Comparison of ENCODE assay signal across 1 cellular context in genomic region chr1:22451702-22452400, GRCh38.
TF ChIP-seq lines count a peak whose summit lies in the region.

TSS of gene ZBTB40 (plus strand) at chr1:22451851. CDS start at chr1:22489949, 38,098 bp downstream.

TF ChIP-seq in K562, 482 proteins besides CTCF, POLR2A, EP300 and RAD21 (continued from another document and continues in another):
- no peak; the same call in 1 of the 2 replicates for TF ChIP-seq ZNF263 (CRISPR knock-in tag; IDR thresholded peaks at IDR 0.05; ENCODE audit: borderline replicate concordance)
- peak; percentile 88 for TF ChIP-seq POLR2G (IDR thresholded peaks at IDR 0.05; ENCODE audit: low read depth, low read length)
- peak; percentile 34 for TF ChIP-seq MXD1 (CRISPR knock-in tag; IDR thresholded peaks at IDR 0.05; ENCODE audit: borderline replicate concordance, poor library complexity, severe bottlenecking)
- peak; percentile 78 for TF ChIP-seq MEF2A (IDR thresholded peaks at IDR 0.05; ENCODE audit: control insufficient read depth, low read depth, low read length)
- TF ChIP-seq, protein P1, sequence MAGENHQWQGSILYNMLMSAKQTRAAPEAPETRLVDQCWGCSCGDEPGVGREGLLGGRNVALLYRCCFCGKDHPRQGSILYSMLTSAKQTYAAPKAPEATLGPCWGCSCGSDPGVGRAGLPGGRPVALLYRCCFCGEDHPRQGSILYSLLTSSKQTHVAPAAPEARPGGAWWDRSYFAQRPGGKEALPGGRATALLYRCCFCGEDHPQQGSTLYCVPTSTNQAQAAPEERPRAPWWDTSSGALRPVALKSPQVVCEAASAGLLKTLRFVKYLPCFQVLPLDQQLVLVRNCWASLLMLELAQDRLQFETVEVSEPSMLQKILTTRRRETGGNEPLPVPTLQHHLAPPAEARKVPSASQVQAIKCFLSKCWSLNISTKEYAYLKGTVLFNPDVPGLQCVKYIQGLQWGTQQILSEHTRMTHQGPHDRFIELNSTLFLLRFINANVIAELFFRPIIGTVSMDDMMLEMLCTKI (IDR thresholded peaks at IDR 0.05; ENCODE audit: partially characterized antibody): no peak
- no peak for TF ChIP-seq MYBL2 (IDR thresholded peaks at IDR 0.05; ENCODE audit: low read depth)
- no peak for TF ChIP-seq MYBL2 (CRISPR knock-in tag; IDR thresholded peaks at IDR 0.05; ENCODE audit: borderline replicate concordance)
- TF ChIP-seq SOX6 (IDR thresholded peaks at IDR 0.05): peak; percentile 81
- TF ChIP-seq MAFF (IDR thresholded peaks at IDR 0.05; ENCODE audit: low read length): no peak
- no peak; the same call in 1 of the 2 replicates for TF ChIP-seq SNIP1 (IDR thresholded peaks at IDR 0.05; ENCODE audit: low read depth)
- no peak for TF ChIP-seq MIER1 (IDR thresholded peaks at IDR 0.05; ENCODE audit: low read depth)
- TF ChIP-seq SP2 (IDR thresholded peaks at IDR 0.05; ENCODE audit: extremely low read depth, low read depth, low read length, poor library complexity, severe bottlenecking): no peak
- peak; percentile 97 for TF ChIP-seq NFRKB (IDR thresholded peaks at IDR 0.05; ENCODE audit: low read depth)
- TF ChIP-seq CXXC5 (CRISPR knock-in tag; IDR thresholded peaks at IDR 0.05): peak; percentile 99
- TF ChIP-seq RBM34 (IDR thresholded peaks at IDR 0.05; ENCODE audit: borderline replicate concordance, insufficient read depth, low read length): no peak
- no peak for TF ChIP-seq ZC3H11A (IDR thresholded peaks at IDR 0.05; ENCODE audit: low read depth, low read length)
- no peak for TF ChIP-seq ZBTB11 (CRISPR knock-in tag; IDR thresholded peaks at IDR 0.05)
- TF ChIP-seq ARID2 (IDR thresholded peaks at IDR 0.05): no peak
- TF ChIP-seq GTF2F1 (IDR thresholded peaks at IDR 0.05; ENCODE audit: low read depth, low read length): 0 out of 2 replicates have a peak, but pooled peaks have one; percentile 55
- TF ChIP-seq ZKSCAN3 (CRISPR knock-in tag; IDR thresholded peaks at IDR 0.05): no peak
- TF ChIP-seq CHD7 (IDR thresholded peaks at IDR 0.05; ENCODE audit: low read depth, low read length): no peak
- no peak for TF ChIP-seq THRAP3 (IDR thresholded peaks at IDR 0.05; ENCODE audit: borderline replicate concordance)
- no peak for TF ChIP-seq ZNF431 (CRISPR knock-in tag; IDR thresholded peaks at IDR 0.05)
- TF ChIP-seq CBX3 (IDR thresholded peaks at IDR 0.05; ENCODE audit: borderline replicate concordance in 1 of 2, low read length in 2 of 2): peak in 1 of 2 experiments; percentile 92; a peak in 2 of 3 replicates
- no peak for TF ChIP-seq HMG20A (CRISPR knock-in tag; conservative IDR thresholded peaks at IDR 0.05)
- TF ChIP-seq MAZ (CRISPR knock-in tag; conservative IDR thresholded peaks at IDR 0.05 in 1 of 2, IDR thresholded peaks at IDR 0.05 in 1 of 2): peak; percentile 97 to 99
- TF ChIP-seq ZNF354B (CRISPR knock-in tag; IDR thresholded peaks at IDR 0.05): no peak
- TF ChIP-seq TAF7 (tag; IDR thresholded peaks at IDR 0.05): peak; percentile 47; the same call in 1 of the 2 replicates
- no peak; the same call in 1 of the 2 replicates for TF ChIP-seq BCOR (IDR thresholded peaks at IDR 0.05)
- TF ChIP-seq ARID3B (CRISPR knock-in tag; IDR thresholded peaks at IDR 0.05; ENCODE audit: borderline replicate concordance): no peak
- TF ChIP-seq CREBBP (IDR thresholded peaks at IDR 0.05; ENCODE audit: low read depth, low read length): no peak
- TF ChIP-seq, protein P2, sequence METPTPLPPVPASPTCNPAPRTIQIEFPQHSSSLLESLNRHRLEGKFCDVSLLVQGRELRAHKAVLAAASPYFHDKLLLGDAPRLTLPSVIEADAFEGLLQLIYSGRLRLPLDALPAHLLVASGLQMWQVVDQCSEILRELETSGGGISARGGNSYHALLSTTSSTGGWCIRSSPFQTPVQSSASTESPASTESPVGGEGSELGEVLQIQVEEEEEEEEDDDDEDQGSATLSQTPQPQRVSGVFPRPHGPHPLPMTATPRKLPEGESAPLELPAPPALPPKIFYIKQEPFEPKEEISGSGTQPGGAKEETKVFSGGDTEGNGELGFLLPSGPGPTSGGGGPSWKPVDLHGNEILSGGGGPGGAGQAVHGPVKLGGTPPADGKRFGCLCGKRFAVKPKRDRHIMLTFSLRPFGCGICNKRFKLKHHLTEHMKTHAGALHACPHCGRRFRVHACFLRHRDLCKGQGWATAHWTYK (CRISPR knock-in tag; IDR thresholded peaks at IDR 0.05): 0 out of 2 replicates have a peak, but pooled peaks have one; percentile 26
- TF ChIP-seq SMAD4 (CRISPR knock-in tag; conservative IDR thresholded peaks at IDR 0.05): peak; percentile 97
- TF ChIP-seq ETS1 (conservative IDR thresholded peaks at IDR 0.05; ENCODE audit: control insufficient read depth, low read depth, low read length): peak; percentile 99
- TF ChIP-seq JUN (IDR thresholded peaks at IDR 0.05; ENCODE audit: borderline replicate concordance, low read depth, low read length): peak; percentile 69; the same call in 1 of the 2 replicates
- no peak for TF ChIP-seq JUN (CRISPR knock-in tag; IDR thresholded peaks at IDR 0.05; ENCODE audit: borderline replicate concordance)
- no peak for TF ChIP-seq PTRF (tag; IDR thresholded peaks at IDR 0.05)
- TF ChIP-seq TCF7 (IDR thresholded peaks at IDR 0.05; ENCODE audit: borderline replicate concordance): 0 out of 2 replicates have a peak, but pooled peaks have one; percentile 53
- TF ChIP-seq ETV1 (tag; conservative IDR thresholded peaks at IDR 0.05; ENCODE audit: low read depth): peak; percentile 87
- peak; percentile 90 for TF ChIP-seq FOXJ2 (tag; IDR thresholded peaks at IDR 0.05)
- no peak for TF ChIP-seq ZNF561 (CRISPR knock-in tag; conservative IDR thresholded peaks at IDR 0.05)
- peak; percentile 91 for TF ChIP-seq PHF20 (IDR thresholded peaks at IDR 0.05; ENCODE audit: partially characterized antibody)
- no peak for TF ChIP-seq COPS2 (conservative IDR thresholded peaks at IDR 0.05)
- 0 out of 2 replicates have a peak, but pooled peaks have one; percentile 43 for TF ChIP-seq MEF2D (tag; conservative IDR thresholded peaks at IDR 0.05; ENCODE audit: low read depth)
- peak; percentile 97 for TF ChIP-seq ZFX (CRISPR knock-in tag; IDR thresholded peaks at IDR 0.05)
